ENCODE assay signal across 12 cellular contexts in the genomic region with DNA sequence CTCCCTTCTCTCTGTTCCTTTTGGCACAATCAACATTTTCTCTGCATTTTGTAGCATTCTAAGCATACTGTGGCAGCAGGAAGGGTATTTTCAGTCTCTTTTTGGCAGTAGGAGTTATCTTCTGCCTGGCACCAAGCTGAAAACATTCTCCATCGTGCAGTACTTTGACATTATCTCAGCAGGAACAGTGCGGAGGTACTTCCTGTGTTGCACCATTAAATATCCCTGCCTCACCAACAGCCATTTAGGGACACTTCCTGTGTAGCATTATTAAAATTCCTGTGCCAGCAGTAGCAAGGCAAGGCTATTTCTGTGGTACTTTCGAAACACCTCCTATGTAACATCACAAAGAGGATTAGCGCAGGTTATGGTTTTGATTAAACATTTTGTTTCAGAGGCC.
DNase-seq lines count a peak whose midpoint lies in the region; ATAC-seq and TF ChIP-seq lines count a peak whose summit lies in the region.
"Had no signal": no experiment of that assay in that cellular context is flagged by ENCODE, and none has a peak within 500 bp of the region (broad histone marks: within the 10 kb centered on the region; RNA-seq: fewer than 3 reads in every experiment).

No MANE protein-coding gene starts in this region.

- peak overlapping the region in 4 of 5 experiments; percentile 19 to 86 (median 52) for H3K27ac Mint-ChIP-seq in brain
- H3K27ac Mint-ChIP-seq: immature natural killer cell, type B pancreatic cell had no signal

- H3K4me1 ChIP-seq in neuron (ENCODE audit: insufficient read depth, low read length) (no peaks in the 10 kb centered on the region), heart left ventricle (no peaks in the 10 kb centered on the region)

- no peak for TF ChIP-seq POLR2A in heart left ventricle (IDR thresholded peaks at IDR 0.05)

- ATAC-seq in heart left ventricle (no peak), GM21825 (IDR thresholded peaks at IDR 0.05; ENCODE audit: unreplicated experiment) (no peak)
- ATAC-seq in activated CD4-positive, CD25-positive, alpha-beta regulatory T cell treated with anti-CD3 and anti-CD28 coated beads, Interleukin-2, amount 50 U/mL, for 24 hours = no peak

- H2AFZ ChIP-seq in neuron (ENCODE audit: low read depth, low read length) = no peak overlapping the region

- peak overlapping the region; percentile 3 for H3K4me3 ChIP-seq in neuron (ENCODE audit: low read length)
- no peak overlapping the region for H3K4me3 ChIP-seq in heart left ventricle

- WGBS in heart left ventricle, 4 donors = 57 to 64% (median 63%) methylated on average over 4 of the region's 4 CpGs

- H3K36me3 ChIP-seq in neuron (ENCODE audit: insufficient read depth, low read length) = no peaks in the 10 kb centered on the region
- no peaks in the 10 kb centered on the region for H3K36me3 ChIP-seq in heart left ventricle

- no peaks in the 10 kb centered on the region for H3K36me3 Mint-ChIP-seq in brain

- DNase-seq in NCI-H2227 (lab: John Stamatoyannopoulos, UW; ENCODE audit: unreplicated experiment) (peak; percentile 34), NCI-H2227 treated with DMSO at 0.1 percent for 48 hours (lab: John Stamatoyannopoulos, UW) (no peak), NCI-H69 (lab: John Stamatoyannopoulos, UW) (peak; percentile 67), heart left ventricle (no peak)
- DNase-seq: activated CD4-positive, alpha-beta T cell treated with anti-CD3 and anti-CD28 coated beads for 1 hour; immature natural killer cell; stimulated activated CD4-positive, alpha-beta T cell treated with anti-CD3 and anti-CD28 coated beads, Interleukin-1b, Interleukin-23, amount 100 ng/mL, for 48 hours had no signal

- peaks cover 3% of the 10 kb centered on the region for H3K27me3 Mint-ChIP-seq in brain
- H3K27me3 Mint-ChIP-seq: type B pancreatic cell had no signal

- TF ChIP-seq CTCF in brain (conservative IDR thresholded peaks at IDR 0.05) = no peak
- no peak for TF ChIP-seq CTCF in heart left ventricle (IDR thresholded peaks at IDR 0.05)

- intact Hi-C loops in heart left ventricle (cut with DNase I) = no loop called here

- H3K27ac ChIP-seq in heart left ventricle = no peak overlapping the region

- H3K9me3 ChIP-seq in neuron (ENCODE audit: low read length) = no peaks in the 10 kb centered on the region
- H3K9me3 ChIP-seq in heart left ventricle = no peaks in the 10 kb centered on the region

- H3K27me3 ChIP-seq in neuron (ENCODE audit: insufficient read depth, low read length) (no peaks in the 10 kb centered on the region), heart left ventricle (no peaks in the 10 kb centered on the region)

- H3K4me3 Mint-ChIP-seq in brain = peak overlapping the region in 2 of 5 experiments; percentile 36 to 60
- H3K4me3 Mint-ChIP-seq: immature natural killer cell, type B pancreatic cell had no signal

- H3K4me1 Mint-ChIP-seq in brain = peaks cover 10% of the 10 kb centered on the region
- H3K4me1 Mint-ChIP-seq: immature natural killer cell had no signal

- H3K9me3 Mint-ChIP-seq in brain = peaks cover 0 to 4% (median 0%) of the 10 kb centered on the region in 5 experiments

Comparison
In these comparisons a context has a peak if more than half of its experiments do, and no peak if none do; other contexts are left out.
1. DNase-seq: peak in NCI-H2227 (single experiment) and NCI-H69 (single experiment); none in NCI-H2227 treated with DMSO at 0.1 percent for 48 hours (single experiment) and heart left ventricle (0 of 5).